In the genomic region with DNA sequence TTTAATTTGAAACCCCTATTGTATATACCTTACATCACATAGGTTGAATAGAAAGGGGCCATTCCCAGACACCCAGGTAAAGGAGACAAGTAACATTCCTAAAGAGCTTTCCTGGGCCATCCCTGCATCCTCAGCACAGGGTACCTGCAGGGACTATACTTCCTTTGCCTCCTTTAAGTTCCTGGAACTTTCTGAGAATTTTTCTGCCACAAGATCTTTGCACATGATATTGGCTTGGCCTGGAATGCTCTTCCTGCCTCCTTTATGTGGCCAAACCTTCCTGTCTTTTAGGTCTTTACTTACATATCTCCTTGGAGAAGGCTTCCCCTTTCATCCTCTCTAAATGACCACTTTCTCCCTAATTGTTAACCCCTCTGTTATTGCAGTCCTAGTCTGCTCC, we compare ENCODE assay signal across 7 cellular contexts. TPM values are rescaled to one million over a fixed set of nuclear protein-coding genes. Genes with fewer than 3 reads are reported as not detected.
"Had no signal": no experiment of that assay in that cellular context is flagged by ENCODE, and none has a peak within 500 bp of the region (broad histone marks: within the 10 kb centered on the region; RNA-seq: fewer than 3 reads in every experiment).

No MANE protein-coding gene starts in this region.

- DNase-seq: H9, HCEC 1CT, KG1 had no signal

- ATAC-seq: GM23338, HepG2 had no signal

- H3K4me2 ChIP-seq: GM23338 had no signal

- H2AFZ ChIP-seq: GM23338 had no signal

- H3K27ac ChIP-seq: HL-60 had no signal

- H3K4me3 ChIP-seq: GM23338 had no signal

RNA-seq across cellular contexts. Expression of gene AMOTL1, which starts 7.9 kb away (rescaled TPM):
- polyA plus RNA-seq: IgD-negative memory B cell had no signal
